Comparison of ENCODE assay signal across 4 cellular contexts in the genomic region with DNA sequence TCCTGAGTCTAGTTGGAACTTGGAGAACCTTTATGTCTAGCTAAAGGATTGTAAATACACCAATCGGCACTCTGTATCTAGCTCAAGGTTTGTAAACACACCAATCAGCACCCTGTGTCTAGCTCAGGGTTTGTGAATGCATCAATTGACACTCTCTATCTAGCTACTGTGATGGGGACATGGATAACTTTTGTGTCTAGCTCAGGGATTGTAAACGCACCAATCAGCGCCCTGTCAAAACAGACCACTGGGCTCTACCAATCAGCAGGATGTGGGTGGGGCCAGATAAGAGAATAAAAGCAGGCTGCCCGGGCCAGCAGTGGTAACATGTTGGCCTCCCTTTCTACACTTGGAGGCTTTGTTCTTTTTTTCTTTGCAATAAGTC. TPM values are rescaled to one million over a fixed set of nuclear protein-coding genes. Genes with fewer than 3 reads are reported as not detected.
"Had no signal": no experiment of that assay in that cellular context is flagged by ENCODE, and none has a peak within 500 bp of the region (broad histone marks: within the 10 kb centered on the region; RNA-seq: fewer than 3 reads in every experiment).

No MANE protein-coding gene starts in this region.

RNA-seq across cellular contexts. Expression of gene SLC2A14, which starts 9.0 kb away (rescaled TPM):
- total RNA-seq: M059J, PC-3, Right ventricle myocardium superior, SJSA1 had no signal

RNA-seq across cellular contexts. Expression of gene SLC2A3, which starts 54.3 kb away (rescaled TPM):
- total RNA-seq: PC-3 had no signal
